In the genomic region with DNA sequence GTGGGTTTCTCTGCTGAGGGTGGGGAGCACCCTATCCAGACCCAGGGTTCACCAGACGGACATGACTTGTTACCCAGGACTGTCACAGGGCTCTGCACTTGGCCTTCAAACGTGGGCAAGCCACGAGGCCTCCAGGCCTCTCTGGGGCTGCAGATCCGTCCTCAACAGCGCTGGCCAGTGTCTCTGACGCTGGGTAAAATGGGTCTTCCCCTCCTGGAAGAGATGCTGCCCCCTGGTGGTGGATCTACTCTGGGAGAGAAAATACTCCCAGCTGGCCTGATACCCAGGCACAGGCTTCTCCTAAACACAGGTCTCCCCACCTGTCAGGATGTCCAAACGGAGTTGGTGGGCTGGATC, we compare ENCODE assay signal across 8 cellular contexts. TPM values are rescaled to one million over a fixed set of nuclear protein-coding genes. Genes with fewer than 3 reads are reported as not detected.
DNase-seq lines count a peak whose midpoint lies in the region; ATAC-seq and TF ChIP-seq lines count a peak whose summit lies in the region.

No MANE protein-coding gene starts in this region.

- H3K27me3 Mint-ChIP-seq in activated T-helper 1 cell treated with anti-CD3 and anti-CD28 coated beads, Interleukin-12 subunit alpha, Interleukin-12 subunit beta, Interleukin-2, Interleukin-4 antibody, amounts not matched to agents 30 ng/mL and 10 ng/mL and 1 ng/mL, durations not matched to agents 14 hours and 24 hours and 36 hours (ENCODE audit: insufficient read depth), result peaks cover 2% of the 10 kb centered on the region
- peaks cover 12% of the 10 kb centered on the region for H3K27me3 Mint-ChIP-seq in neural progenitor cell (ENCODE audit: insufficient read depth, low read depth)
- H3K27me3 Mint-ChIP-seq in stimulated activated naive CD8-positive, alpha-beta T cell treated with anti-CD3 and anti-CD28 coated beads, Interleukin-15, Interleukin-2, amounts not matched to agents 100 ng/mL and 50 ng/mL, for 24 hours, result no peaks in the 10 kb centered on the region

- in situ Hi-C loops in KBM-7 (cut with MboI; ENCODE audit: low pct_unique_long_range_greater_than_20kb, low sequenced_read_pairs), result no loop called here

- H3K36me3 ChIP-seq in neural progenitor cell, result no peaks in the 10 kb centered on the region

- no peaks in the 10 kb centered on the region for H4K20me1 ChIP-seq in neural progenitor cell (ENCODE audit: low read depth)

- H3K27me3 ChIP-seq in neural progenitor cell, result no peaks in the 10 kb centered on the region

- peaks cover 9% of the 10 kb centered on the region for H3K4me1 ChIP-seq in neural progenitor cell

- H3K79me2 ChIP-seq in neural progenitor cell (ENCODE audit: low read depth), result no peaks in the 10 kb centered on the region

- H3K27ac ChIP-seq in neural progenitor cell, result no peak overlapping the region

- TF ChIP-seq CTCF in neural progenitor cell (IDR thresholded peaks at IDR 0.05), result peak; percentile 89

- H3K4me2 ChIP-seq in neural progenitor cell, result no peak overlapping the region

- no peaks in the 10 kb centered on the region for H3K36me3 Mint-ChIP-seq in activated T-helper 1 cell treated with anti-CD3 and anti-CD28 coated beads, Interleukin-12 subunit alpha, Interleukin-12 subunit beta, Interleukin-2, Interleukin-4 antibody, amounts not matched to agents 30 ng/mL and 10 ng/mL and 1 ng/mL, durations not matched to agents 14 hours and 24 hours and 36 hours (ENCODE audit: low read depth)
- no peaks in the 10 kb centered on the region for H3K36me3 Mint-ChIP-seq in neural progenitor cell
- no peaks in the 10 kb centered on the region for H3K36me3 Mint-ChIP-seq in stimulated activated naive CD8-positive, alpha-beta T cell treated with anti-CD3 and anti-CD28 coated beads, Interleukin-15, Interleukin-2, amounts not matched to agents 100 ng/mL and 50 ng/mL, for 24 hours (ENCODE audit: low read depth)

- H3K9ac ChIP-seq in neural progenitor cell, result no peak overlapping the region

- no peak overlapping the region for H3K4me3 Mint-ChIP-seq in activated T-helper 1 cell treated with anti-CD3 and anti-CD28 coated beads, Interleukin-12 subunit alpha, Interleukin-12 subunit beta, Interleukin-2, Interleukin-4 antibody, amounts not matched to agents 30 ng/mL and 10 ng/mL and 1 ng/mL, durations not matched to agents 14 hours and 24 hours and 36 hours
- H3K4me3 Mint-ChIP-seq in neural progenitor cell, result no peak overlapping the region
- no peak overlapping the region for H3K4me3 Mint-ChIP-seq in stimulated activated naive CD8-positive, alpha-beta T cell treated with anti-CD3 and anti-CD28 coated beads, Interleukin-15, Interleukin-2, amounts not matched to agents 100 ng/mL and 50 ng/mL, for 24 hours

- peaks cover 5% of the 10 kb centered on the region for H3K4me1 Mint-ChIP-seq in activated T-helper 1 cell treated with anti-CD3 and anti-CD28 coated beads, Interleukin-12 subunit alpha, Interleukin-12 subunit beta, Interleukin-2, Interleukin-4 antibody, amounts not matched to agents 30 ng/mL and 10 ng/mL and 1 ng/mL, durations not matched to agents 14 hours and 24 hours and 36 hours (ENCODE audit: low read depth)
- H3K4me1 Mint-ChIP-seq in neural progenitor cell, result peaks cover 53% of the 10 kb centered on the region
- peaks cover 11% of the 10 kb centered on the region for H3K4me1 Mint-ChIP-seq in stimulated activated naive CD8-positive, alpha-beta T cell treated with anti-CD3 and anti-CD28 coated beads, Interleukin-15, Interleukin-2, amounts not matched to agents 100 ng/mL and 50 ng/mL, for 24 hours (ENCODE audit: low read depth)

- intact Hi-C loops in activated T-helper 1 cell treated with anti-CD3 and anti-CD28 coated beads, Interleukin-12 subunit alpha, Interleukin-12 subunit beta, Interleukin-2, Interleukin-4 antibody, amounts not matched to agents 30 ng/mL and 10 ng/mL and 1 ng/mL, durations not matched to agents 14 hours and 24 hours and 36 hours (cut with micrococcal nuclease), result loop anchor here (1.0 to 10.0 kb wide), 6 partner anchors 51 to 452 kb away; partner anchors contain the start of genes IWS1 and SFT2D3

- peak; percentile 66 to 70 for DNase-seq in AML-193 (lab: John Stamatoyannopoulos, UW)
- peak; percentile 74 for DNase-seq in KBM-7
- peak; percentile 85 for DNase-seq in RPMI7951 (ENCODE audit: low read depth)
- DNase-seq in activated T-helper 1 cell treated with anti-CD3 and anti-CD28 coated beads, Interleukin-12 subunit alpha, Interleukin-12 subunit beta, Interleukin-2, Interleukin-4 antibody, amounts not matched to agents 30 ng/mL and 10 ng/mL and 1 ng/mL, durations not matched to agents 14 hours and 24 hours and 36 hours (ENCODE audit: low spot score), result peak; percentile 68
- peak; percentile 83 for DNase-seq in fibroblast of peridontal ligament (ENCODE audit: extremely low read depth)
- peak; percentile 92 for DNase-seq in neural progenitor cell (ENCODE audit: low spot score)

- peak overlapping the region; percentile 81 for H2AFZ ChIP-seq in neural progenitor cell (replicated peaks)

- H3K9me3 ChIP-seq in neural progenitor cell (ENCODE audit: low read depth), result no peaks in the 10 kb centered on the region

- no peak overlapping the region for H3K4me3 ChIP-seq in neural progenitor cell

- no peaks in the 10 kb centered on the region for H3F3A ChIP-seq in neural progenitor cell (ENCODE audit: low read depth)

- ATAC-seq in GM19023 (IDR thresholded peaks at IDR 0.05; ENCODE audit: unreplicated experiment), result peak; percentile 70

- no peak overlapping the region for H3K27ac Mint-ChIP-seq in activated T-helper 1 cell treated with anti-CD3 and anti-CD28 coated beads, Interleukin-12 subunit alpha, Interleukin-12 subunit beta, Interleukin-2, Interleukin-4 antibody, amounts not matched to agents 30 ng/mL and 10 ng/mL and 1 ng/mL, durations not matched to agents 14 hours and 24 hours and 36 hours
- peak overlapping the region; percentile 93 for H3K27ac Mint-ChIP-seq in neural progenitor cell
- peak overlapping the region; percentile 49 for H3K27ac Mint-ChIP-seq in stimulated activated naive CD8-positive, alpha-beta T cell treated with anti-CD3 and anti-CD28 coated beads, Interleukin-15, Interleukin-2, amounts not matched to agents 100 ng/mL and 50 ng/mL, for 24 hours

- H3K9me3 Mint-ChIP-seq in activated T-helper 1 cell treated with anti-CD3 and anti-CD28 coated beads, Interleukin-12 subunit alpha, Interleukin-12 subunit beta, Interleukin-2, Interleukin-4 antibody, amounts not matched to agents 30 ng/mL and 10 ng/mL and 1 ng/mL, durations not matched to agents 14 hours and 24 hours and 36 hours, result no peaks in the 10 kb centered on the region
- H3K9me3 Mint-ChIP-seq in neural progenitor cell, result no peaks in the 10 kb centered on the region
- H3K9me3 Mint-ChIP-seq in stimulated activated naive CD8-positive, alpha-beta T cell treated with anti-CD3 and anti-CD28 coated beads, Interleukin-15, Interleukin-2, amounts not matched to agents 100 ng/mL and 50 ng/mL, for 24 hours, result no peaks in the 10 kb centered on the region

RNA-seq across cellular contexts. Expression of gene GPR17, which starts 3.7 kb away (rescaled TPM):
- 0.29 and 0.84 TPM in 2 replicates for total RNA-seq in RPMI7951 (2014; rRNA removed; shearing (Covaris generic))
- total RNA-seq in activated T-helper 1 cell treated with anti-CD3 and anti-CD28 coated beads, Interleukin-12 subunit alpha, Interleukin-12 subunit beta, Interleukin-2, Interleukin-4 antibody, amounts not matched to agents 30 ng/mL and 10 ng/mL and 1 ng/mL, durations not matched to agents 14 hours and 24 hours and 36 hours, result not detected in 2 replicates
- not detected in 2 replicates for total RNA-seq in neural progenitor cell (ENCODE audit: low replicate concordance)

RNA-seq across cellular contexts. Expression of gene LIMS2, which starts 25.7 kb away (rescaled TPM):
- 3.3 and 3.8 TPM in 2 replicates for total RNA-seq in RPMI7951 (2014; rRNA removed; shearing (Covaris generic))
- 4.8 and 5.1 TPM in 2 replicates for total RNA-seq in activated T-helper 1 cell treated with anti-CD3 and anti-CD28 coated beads, Interleukin-12 subunit alpha, Interleukin-12 subunit beta, Interleukin-2, Interleukin-4 antibody, amounts not matched to agents 30 ng/mL and 10 ng/mL and 1 ng/mL, durations not matched to agents 14 hours and 24 hours and 36 hours
- total RNA-seq in neural progenitor cell (ENCODE audit: low replicate concordance), result 1.2 TPM in 1 of 2 replicates, not detected in the other

RNA-seq across cellular contexts. Expression of gene SFT2D3, which starts 51.6 kb away (rescaled TPM):
- 8.5 and 9.3 TPM in 2 replicates for total RNA-seq in RPMI7951 (2014; rRNA removed; shearing (Covaris generic))
- total RNA-seq in activated T-helper 1 cell treated with anti-CD3 and anti-CD28 coated beads, Interleukin-12 subunit alpha, Interleukin-12 subunit beta, Interleukin-2, Interleukin-4 antibody, amounts not matched to agents 30 ng/mL and 10 ng/mL and 1 ng/mL, durations not matched to agents 14 hours and 24 hours and 36 hours, result 6.6 and 7.1 TPM in 2 replicates
- 22.8 and 30.6 TPM in 2 replicates for total RNA-seq in neural progenitor cell (ENCODE audit: low replicate concordance)
